Comparison of ENCODE assay signal across 11 cellular contexts in genomic region chr11:73570415-73571114, GRCh38. TPM values are rescaled to one million over a fixed set of nuclear protein-coding genes. Genes with fewer than 3 reads are reported as not detected.
DNase-seq lines count a peak whose midpoint lies in the region; TF ChIP-seq lines count a peak whose summit lies in the region.
"Had no signal": no experiment of that assay in that cellular context is flagged by ENCODE, and none has a peak within 500 bp of the region (broad histone marks: within the 10 kb centered on the region; RNA-seq: fewer than 3 reads in every experiment).

No MANE protein-coding gene starts in this region.

- H4K20me1 ChIP-seq in smooth muscle cell (ENCODE audit: low read depth), result peaks cover 80% of the 10 kb centered on the region

- no peaks in the 10 kb centered on the region for H3K9me3 ChIP-seq in smooth muscle cell (replicated peaks; ENCODE audit: low read depth)

- WGBS in smooth muscle cell (ENCODE audit: low lambda C conversion rate), result 11% methylated on average over 1 of the region's 1 CpG

- H3K4me1 ChIP-seq in smooth muscle cell (ENCODE audit: low read depth), result no peaks in the 10 kb centered on the region

- H3K4me3 ChIP-seq in epithelial cell of proximal tubule (ENCODE audit: low read depth, low read length) (no peak overlapping the region), smooth muscle cell (no peak overlapping the region)

- no peak for TF ChIP-seq CTCF in epithelial cell of proximal tubule (conservative IDR thresholded peaks at IDR 0.05; ENCODE audit: low read depth, low read length)
- TF ChIP-seq CTCF in smooth muscle cell (IDR thresholded peaks at IDR 0.05; ENCODE audit: borderline replicate concordance, insufficient read depth, poor library complexity, severe bottlenecking), result no peak

- H3K79me2 ChIP-seq in smooth muscle cell (ENCODE audit: low read depth), result peaks cover 68% of the 10 kb centered on the region

- no peaks in the 10 kb centered on the region for H3F3A ChIP-seq in smooth muscle cell (ENCODE audit: low read depth)

- no peaks in the 10 kb centered on the region for H3K27me3 ChIP-seq in smooth muscle cell (ENCODE audit: low read depth)

- H3K9ac ChIP-seq in smooth muscle cell (ENCODE audit: low read depth), result no peak overlapping the region

- peak overlapping the region; percentile 83 for H3K27ac ChIP-seq in smooth muscle cell (ENCODE audit: low read depth)

- H2AFZ ChIP-seq in smooth muscle cell (ENCODE audit: low read depth), result no peak overlapping the region

- no peaks in the 10 kb centered on the region for H3K36me3 ChIP-seq in smooth muscle cell (ENCODE audit: low read depth)

- DNase-seq in NCI-H1105 treated with DMSO at 0.1 percent for 48 hours (lab: John Stamatoyannopoulos, UW) (peak; percentile 18), NCI-H1105 (lab: John Stamatoyannopoulos, UW) (no peak), RKO (ENCODE audit: low spot score) (peak; percentile 60), epithelial cell of proximal tubule (ENCODE audit: low read depth) (peak; percentile 81), smooth muscle cell (lab: John Stamatoyannopoulos, UW; ENCODE audit: unreplicated experiment) (no peak), NCI-H1436 (lab: John Stamatoyannopoulos, UW) (no peak), inferior parietal cortex (ENCODE audit: extremely low spot score) (no peak), SKM-1 (lab: John Stamatoyannopoulos, UW; ENCODE audit: unreplicated experiment) (no peak)
- DNase-seq: 8988T; activated CD4-positive, alpha-beta T cell treated with anti-CD3 and anti-CD28 coated beads for 4 hours; stimulated activated naive CD8-positive, alpha-beta T cell treated with anti-CD3 and anti-CD28 coated beads, Interleukin-15, Interleukin-2, amounts not matched to agents 100 U/mL and 50 U/mL, for 24 hours had no signal

- H3K4me2 ChIP-seq in smooth muscle cell, result peak overlapping the region; percentile 33

RNA-seq across cellular contexts. Expression of gene FAM168A, which starts 27.3 kb away (rescaled TPM):
- total RNA-seq in epithelial cell of proximal tubule, result 10.0 and 12.1 TPM in 2 replicates
- total RNA-seq in smooth muscle cell, result 32.5 and 39.3 TPM in 2 replicates
- polyA plus RNA-seq in smooth muscle cell, result 10.8 and 13.0 TPM in 2 replicates

Comparison
In these comparisons a context has a peak if more than half of its experiments do, and no peak if none do; other contexts are left out.
1. DNase-seq: peak in NCI-H1105 treated with DMSO at 0.1 percent for 48 hours (single experiment), RKO (single experiment) and epithelial cell of proximal tubule (single experiment); none in NCI-H1105 (single experiment), smooth muscle cell (single experiment), NCI-H1436 (single experiment), inferior parietal cortex (single experiment) and SKM-1 (single experiment).